In the genomic region with DNA sequence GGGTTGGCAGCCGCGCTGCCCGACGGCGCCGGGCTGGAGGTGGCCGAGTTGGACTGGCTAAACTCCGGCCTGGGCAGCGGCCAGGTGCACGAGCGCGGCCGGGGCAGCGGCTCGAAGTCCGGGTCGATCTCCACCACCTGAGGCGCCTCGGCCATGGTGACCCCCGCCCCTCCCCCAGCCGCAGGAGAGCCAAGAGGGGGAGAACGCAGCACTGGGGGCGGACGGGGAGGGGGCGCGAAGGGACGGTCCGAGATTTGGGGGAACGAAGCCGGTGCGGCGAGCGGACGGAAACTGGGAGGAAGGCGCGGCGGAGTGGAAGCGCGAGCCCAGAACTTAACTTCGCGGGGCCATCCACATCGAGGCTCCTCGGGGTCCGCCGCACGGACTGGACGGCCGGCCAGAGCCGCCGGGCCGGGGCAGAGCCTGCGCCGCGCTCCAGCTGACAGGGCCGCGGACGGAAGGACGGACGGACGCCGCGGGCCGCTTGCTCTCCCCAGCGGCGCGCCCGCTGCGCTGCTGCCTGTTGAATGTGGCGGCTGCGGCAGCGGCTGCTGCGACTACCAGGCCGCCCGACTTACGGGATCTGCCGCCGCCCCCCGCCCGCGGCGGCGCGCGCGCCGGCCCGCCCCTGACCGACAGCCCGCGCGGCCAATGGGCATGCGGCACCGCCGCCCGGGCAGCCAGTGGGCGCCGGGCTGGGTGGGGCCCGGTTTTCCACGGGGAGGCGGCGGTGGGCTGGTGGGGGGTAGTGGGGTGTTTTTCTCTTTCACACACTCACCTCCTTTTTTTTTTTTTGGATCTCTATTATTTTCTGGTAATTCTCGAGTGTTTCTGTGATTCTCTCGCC, we compare ENCODE assay signal across 1 cellular context.
TF ChIP-seq lines count a peak whose summit lies in the region.

Gene FOXO1 (minus strand): TSS at position 584 of the 847 bp plus-strand sequence. CDS start 429 bp downstream, at position 155.

TF ChIP-seq in K562, 482 proteins besides CTCF, POLR2A, EP300 and RAD21 (continues in another document):
- TF ChIP-seq CHD7 (IDR thresholded peaks at IDR 0.05; ENCODE audit: low read depth, low read length), result no peak
- TF ChIP-seq TRIM25 (IDR thresholded peaks at IDR 0.05; ENCODE audit: borderline replicate concordance), result no peak
- peak; percentile 74 for TF ChIP-seq ZFX (CRISPR knock-in tag; IDR thresholded peaks at IDR 0.05)
- no peak for TF ChIP-seq ZNF75A (CRISPR knock-in tag; IDR thresholded peaks at IDR 0.05)
- TF ChIP-seq, protein P1, sequence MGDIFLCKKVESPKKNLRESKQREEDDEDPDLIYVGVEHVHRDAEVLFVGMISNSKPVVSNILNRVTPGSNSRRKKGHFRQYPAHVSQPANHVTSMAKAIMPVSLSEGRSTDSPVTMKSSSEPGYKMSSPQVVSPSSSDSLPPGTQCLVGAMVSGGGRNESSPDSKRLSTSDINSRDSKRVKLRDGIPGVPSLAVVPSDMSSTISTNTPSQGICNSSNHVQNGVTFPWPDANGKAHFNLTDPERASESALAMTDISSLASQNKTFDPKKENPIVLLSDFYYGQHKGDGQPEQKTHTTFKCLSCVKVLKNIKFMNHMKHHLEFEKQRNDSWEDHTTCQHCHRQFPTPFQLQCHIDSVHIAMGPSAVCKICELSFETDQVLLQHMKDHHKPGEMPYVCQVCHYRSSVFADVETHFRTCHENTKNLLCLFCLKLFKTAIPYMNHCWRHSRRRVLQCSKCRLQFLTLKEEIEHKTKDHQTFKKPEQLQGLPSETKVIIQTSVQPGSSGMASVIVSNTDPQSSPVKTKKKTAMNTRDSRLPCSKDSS (IDR thresholded peaks at IDR 0.05; ENCODE audit: low read depth, partially characterized antibody), result no peak
- no peak for TF ChIP-seq PRDM10 (IDR thresholded peaks at IDR 0.05; ENCODE audit: partially characterized antibody)
- no peak for TF ChIP-seq MTA2 (IDR thresholded peaks at IDR 0.05; ENCODE audit: low read depth)
- no peak for TF ChIP-seq MCM3 (IDR thresholded peaks at IDR 0.05)
- TF ChIP-seq MCM7 (IDR thresholded peaks at IDR 0.05), result no peak
- peak; percentile 81 for TF ChIP-seq VEZF1 (CRISPR knock-in tag; IDR thresholded peaks at IDR 0.05)
- TF ChIP-seq ZEB2 (IDR thresholded peaks at IDR 0.05), result no peak
- TF ChIP-seq ZSCAN32 (CRISPR knock-in tag; IDR thresholded peaks at IDR 0.05), result no peak
- peak; percentile 72; the same call in 1 of the 2 replicates for TF ChIP-seq ZNF24 (IDR thresholded peaks at IDR 0.05)
- TF ChIP-seq PTTG1 (tag; IDR thresholded peaks at IDR 0.05; ENCODE audit: low read depth), result no peak
- TF ChIP-seq CREB3 (tag; conservative IDR thresholded peaks at IDR 0.05; ENCODE audit: low read depth), result no peak
- no peak for TF ChIP-seq GTF2E2 (tag; IDR thresholded peaks at IDR 0.05)
- TF ChIP-seq SNIP1 (IDR thresholded peaks at IDR 0.05; ENCODE audit: low read depth), result no peak
- TF ChIP-seq SP2 (IDR thresholded peaks at IDR 0.05; ENCODE audit: extremely low read depth, low read depth, low read length, poor library complexity, severe bottlenecking), result peak; percentile 64
- TF ChIP-seq SMAD2 (IDR thresholded peaks at IDR 0.05; ENCODE audit: low read depth, low read length), result no peak
- no peak for TF ChIP-seq KAT2B (IDR thresholded peaks at IDR 0.05; ENCODE audit: low read depth, low read length)
- TF ChIP-seq, protein P2, sequence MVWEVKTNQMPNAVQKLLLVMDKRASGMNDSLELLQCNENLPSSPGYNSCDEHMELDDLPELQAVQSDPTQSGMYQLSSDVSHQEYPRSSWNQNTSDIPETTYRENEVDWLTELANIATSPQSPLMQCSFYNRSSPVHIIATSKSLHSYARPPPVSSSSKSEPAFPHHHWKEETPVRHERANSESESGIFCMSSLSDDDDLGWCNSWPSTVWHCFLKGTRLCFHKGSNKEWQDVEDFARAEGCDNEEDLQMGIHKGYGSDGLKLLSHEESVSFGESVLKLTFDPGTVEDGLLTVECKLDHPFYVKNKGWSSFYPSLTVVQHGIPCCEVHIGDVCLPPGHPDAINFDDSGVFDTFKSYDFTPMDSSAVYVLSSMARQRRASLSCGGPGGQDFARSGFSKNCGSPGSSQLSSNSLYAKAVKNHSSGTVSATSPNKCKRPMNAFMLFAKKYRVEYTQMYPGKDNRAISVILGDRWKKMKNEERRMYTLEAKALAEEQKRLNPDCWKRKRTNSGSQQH (CRISPR knock-in tag; IDR thresholded peaks at IDR 0.05), result no peak
